Comparison of ENCODE assay signal across 17 cellular contexts in the genomic region with DNA sequence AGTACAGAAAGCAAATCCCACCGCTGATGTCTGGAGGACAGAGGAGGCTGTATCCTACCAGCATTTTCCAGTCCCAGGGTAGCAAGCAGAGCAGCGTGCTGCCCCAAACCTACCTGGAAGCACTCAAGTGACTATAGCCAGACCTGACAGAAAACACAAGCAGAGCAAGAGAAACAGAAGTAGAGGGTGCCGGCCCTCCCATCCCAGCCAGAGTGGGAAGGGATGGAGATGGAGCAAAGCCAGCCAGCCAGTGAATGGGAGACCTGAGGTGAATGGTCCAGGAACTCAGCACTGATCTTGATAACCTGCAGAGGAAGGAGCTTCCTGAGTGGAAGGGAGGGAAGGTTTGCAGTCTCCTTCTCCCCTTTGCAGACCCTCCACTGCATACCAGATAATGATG.
A peak's percentile ranks its signal among the peaks of the same experiment; 100 is the strongest.
DNase-seq lines count a peak whose midpoint lies in the region; ATAC-seq and TF ChIP-seq lines count a peak whose summit lies in the region.
"Had no signal": no experiment of that assay in that cellular context is flagged by ENCODE, and none has a peak within 500 bp of the region (broad histone marks: within the 10 kb centered on the region; RNA-seq: fewer than 3 reads in every experiment).

No MANE protein-coding gene starts in this region.

- 0 out of 2 replicates have a peak overlapping the region, but pooled peaks have one; percentile 2 for H3K4me2 ChIP-seq in DOHH2 (ENCODE audit: low read length)

- H3K27ac ChIP-seq in DOHH2 (ENCODE audit: low read depth, low read length) (no peak overlapping the region), left lung (no peak overlapping the region)
- H3K27ac ChIP-seq: Peyer's patch had no signal

- H3F3A ChIP-seq in DOHH2 (ENCODE audit: control insufficient read depth, insufficient read depth): no peaks in the 10 kb centered on the region

- H3K9me3 Mint-ChIP-seq in stimulated activated memory B cell treated with anti-CD40 and anti-IgM and Interleukin-4, amounts not matched to agents 10 μg/mL and 1 μg/mL and 100 μg/mL, for 72 hours: no peaks in the 10 kb centered on the region
- H3K9me3 Mint-ChIP-seq: CD14-positive monocyte had no signal

- peak; percentile 13 for DNase-seq in SK-N-DZ (ENCODE audit: low spot score)
- DNase-seq in left lung: no peak
- no peak for DNase-seq in foreskin melanocyte
- DNase-seq in NCI-H2107 treated with DMSO at 0.1 percent for 48 hours (lab: John Stamatoyannopoulos, UW; ENCODE audit: unreplicated experiment): no peak
- DNase-seq in globus pallidus (ENCODE audit: low spot score): no peak
- DNase-seq: KG1, NCI-H1436 treated with DMSO at 0.1 percent for 48 hours, NCI-H2029, NCI-H524, NCI-H82, Peyer's patch had no signal

- no peak overlapping the region for H3K4me3 ChIP-seq in DOHH2 (ENCODE audit: low read length)
- no peak overlapping the region for H3K4me3 ChIP-seq in left lung
- H3K4me3 ChIP-seq: GM12878, Peyer's patch had no signal

- ATAC-seq in left lung: peak; percentile 6
- ATAC-seq in stimulated activated memory B cell treated with anti-CD40 and anti-IgM and Interleukin-4, amounts not matched to agents 10 μg/mL and 1 μg/mL and 100 μg/mL, for 72 hours: peak; percentile 34
- no peak for ATAC-seq in GM18505 (IDR thresholded peaks at IDR 0.05; ENCODE audit: unreplicated experiment)
- ATAC-seq: GM12878, HCT116 had no signal

- H3K36me3 ChIP-seq in DOHH2 (ENCODE audit: control insufficient read depth, low read length): no peaks in the 10 kb centered on the region
- no peaks in the 10 kb centered on the region for H3K36me3 ChIP-seq in left lung
- H3K36me3 ChIP-seq: Peyer's patch had no signal

- no peaks in the 10 kb centered on the region for H3K27me3 ChIP-seq in DOHH2 (ENCODE audit: control insufficient read depth, low read length)
- no peaks in the 10 kb centered on the region for H3K27me3 ChIP-seq in left lung
- H3K27me3 ChIP-seq: Peyer's patch had no signal

- H3K27ac Mint-ChIP-seq in stimulated activated memory B cell treated with anti-CD40 and anti-IgM and Interleukin-4, amounts not matched to agents 10 μg/mL and 1 μg/mL and 100 μg/mL, for 72 hours: no peak overlapping the region

- intact Hi-C loops in left lung (cut with DNase I): no loop called here

- 0 out of 2 replicates have a peak, but pooled peaks cover 2% of the 10 kb centered on the region for H3K79me2 ChIP-seq in DOHH2 (ENCODE audit: control insufficient read depth, low read length)

- no peak overlapping the region for H3K4me3 Mint-ChIP-seq in stimulated activated memory B cell treated with anti-CD40 and anti-IgM and Interleukin-4, amounts not matched to agents 10 μg/mL and 1 μg/mL and 100 μg/mL, for 72 hours
- H3K4me3 Mint-ChIP-seq: CD14-positive monocyte had no signal

- no peaks in the 10 kb centered on the region for H3K36me3 Mint-ChIP-seq in stimulated activated memory B cell treated with anti-CD40 and anti-IgM and Interleukin-4, amounts not matched to agents 10 μg/mL and 1 μg/mL and 100 μg/mL, for 72 hours
- H3K36me3 Mint-ChIP-seq: CD14-positive monocyte had no signal

- H3K4me1 Mint-ChIP-seq in stimulated activated memory B cell treated with anti-CD40 and anti-IgM and Interleukin-4, amounts not matched to agents 10 μg/mL and 1 μg/mL and 100 μg/mL, for 72 hours: no peaks in the 10 kb centered on the region

- no peaks in the 10 kb centered on the region for H4K20me1 ChIP-seq in DOHH2 (ENCODE audit: control insufficient read depth, insufficient read depth, low read depth, low read length)

- TF ChIP-seq CTCF in DOHH2 (IDR thresholded peaks at IDR 0.05; ENCODE audit: low read depth, low read length, poor library complexity, severe bottlenecking) (no peak), left lung (IDR thresholded peaks at IDR 0.05) (no peak)

- H3K9me2 ChIP-seq in DOHH2 (replicated peaks; ENCODE audit: control insufficient read depth, low read length): no peaks in the 10 kb centered on the region

- H3K27me3 Mint-ChIP-seq in stimulated activated memory B cell treated with anti-CD40 and anti-IgM and Interleukin-4, amounts not matched to agents 10 μg/mL and 1 μg/mL and 100 μg/mL, for 72 hours: no peaks in the 10 kb centered on the region

- peaks cover 76% of the 10 kb centered on the region for H3K4me1 ChIP-seq in DOHH2 (ENCODE audit: control insufficient read depth, low read length)
- peaks cover 13 to 58% of the 10 kb centered on the region in 2 donors for H3K4me1 ChIP-seq in left lung
- H3K4me1 ChIP-seq: Peyer's patch had no signal

- no peaks in the 10 kb centered on the region for H3K9me3 ChIP-seq in DOHH2 (ENCODE audit: control insufficient read depth, insufficient read depth, low read length)
- no peaks in the 10 kb centered on the region for H3K9me3 ChIP-seq in left lung
- H3K9me3 ChIP-seq: Peyer's patch had no signal

- TF ChIP-seq POLR2A in GM18505 (IDR thresholded peaks at IDR 0.05; ENCODE audit: borderline replicate concordance, extremely low read depth, insufficient read depth, insufficient read length): no peak
